In genomic region chr17:207775-208174, GRCh38 we compare ENCODE assay signal across 27 cellular contexts. TPM values are rescaled to one million over a fixed set of nuclear protein-coding genes. Genes with fewer than 3 reads are reported as not detected.
"Had no signal": no experiment of that assay in that cellular context is flagged by ENCODE, and none has a peak within 500 bp of the region (broad histone marks: within the 10 kb centered on the region; RNA-seq: fewer than 3 reads in every experiment).

No MANE protein-coding gene starts in this region.

- H3K4me3 ChIP-seq: coronary artery, esophagus squamous epithelium, left lung, mucosa of descending colon, neural progenitor cell, prostate gland, skin epidermis, spleen, transverse colon, upper lobe of right lung, uterus had no signal

- H3K4me1 Mint-ChIP-seq: immature natural killer cell; naive thymus-derived CD4-positive, alpha-beta T cell; stimulated activated memory B cell treated with anti-CD40 and anti-IgM and Interleukin-4, amounts not matched to agents 10 μg/mL and 1 μg/mL and 100 μg/mL, for 72 hours had no signal

- H3K4me2 ChIP-seq: neural progenitor cell had no signal

- DNase-seq: effector memory CD8-positive, alpha-beta T cell; erythroblast; esophagus squamous epithelium; foreskin melanocyte; glutamatergic neuron; immature natural killer cell; islet precursor cell; left lung; mesenchymal stem cell; naive thymus-derived CD4-positive, alpha-beta T cell; stimulated activated CD4-positive, alpha-beta T cell treated with anti-CD3 and anti-CD28 coated beads, Interleukin-4, amount 100 ng/mL, for 4 hours; stimulated activated naive CD8-positive, alpha-beta T cell treated with anti-CD3 and anti-CD28 coated beads, Interleukin-15, Interleukin-2, amounts not matched to agents 100 U/mL and 50 U/mL, for 24 hours; upper lobe of right lung; uterus had no signal

- H3K27me3 ChIP-seq: neural progenitor cell, transverse colon, upper lobe of right lung, uterus had no signal

- H3K36me3 ChIP-seq: left lung, neural progenitor cell, prostate gland, transverse colon, upper lobe of right lung, uterus had no signal

- H2AFZ ChIP-seq: neural progenitor cell had no signal

- H3K9ac ChIP-seq: neural progenitor cell had no signal

- FAIRE-seq: endometrium had no signal

- ATAC-seq: effector memory CD8-positive, alpha-beta T cell; left lung; naive thymus-derived CD4-positive, alpha-beta T cell; right cardiac atrium; stimulated activated memory B cell treated with anti-CD40 and anti-IgM and Interleukin-4, amounts not matched to agents 10 μg/mL and 1 μg/mL and 100 μg/mL, for 72 hours; stimulated activated naive CD8-positive, alpha-beta T cell treated with anti-CD3 and anti-CD28 coated beads, Interleukin-15, Interleukin-2, amounts not matched to agents 100 U/mL and 50 U/mL, for 24 hours; upper lobe of right lung had no signal

- H3K4me1 ChIP-seq: left lung, prostate gland, upper lobe of right lung, uterus had no signal

- H3K4me3 Mint-ChIP-seq: effector memory CD8-positive, alpha-beta T cell; immature natural killer cell; mesothelial cell of epicardium; naive thymus-derived CD4-positive, alpha-beta T cell; nephron; neural progenitor cell; stimulated activated memory B cell treated with anti-CD40 and anti-IgM and Interleukin-4, amounts not matched to agents 10 μg/mL and 1 μg/mL and 100 μg/mL, for 72 hours had no signal

- H3K9me3 ChIP-seq: esophagus squamous epithelium, left lung, mucosa of descending colon, prostate gland, transverse colon, upper lobe of right lung, uterus had no signal

- H3K27ac ChIP-seq: coronary artery, left lung, neural progenitor cell, prostate gland, skin epidermis, spleen, transverse colon, upper lobe of right lung, uterus had no signal

- H3K27ac Mint-ChIP-seq: effector memory CD8-positive, alpha-beta T cell; immature natural killer cell; mesothelial cell of epicardium; naive thymus-derived CD4-positive, alpha-beta T cell; nephron; neural progenitor cell; stimulated activated memory B cell treated with anti-CD40 and anti-IgM and Interleukin-4, amounts not matched to agents 10 μg/mL and 1 μg/mL and 100 μg/mL, for 72 hours had no signal

- H3K27me3 Mint-ChIP-seq: stimulated activated memory B cell treated with anti-CD40 and anti-IgM and Interleukin-4, amounts not matched to agents 10 μg/mL and 1 μg/mL and 100 μg/mL, for 72 hours had no signal

RNA-seq across cellular contexts. Expression of gene DOC2B, which starts 26.3 kb away (rescaled TPM):
- total RNA-seq: osteocyte had no signal
- polyA plus RNA-seq: immature natural killer cell; naive thymus-derived CD4-positive, alpha-beta T cell had no signal
